20 cellular contexts compared by ENCODE assay signal in genomic region chr19:10812196-10812595, GRCh38. TPM values are rescaled to one million over a fixed set of nuclear protein-coding genes. Genes with fewer than 3 reads are reported as not detected.
A peak's percentile ranks its signal among the peaks of the same experiment; 100 is the strongest.
DNase-seq lines count a peak whose midpoint lies in the region; ATAC-seq and TF ChIP-seq lines count a peak whose summit lies in the region.
"Had no signal": no experiment of that assay in that cellular context is flagged by ENCODE, and none has a peak within 500 bp of the region (broad histone marks: within the 10 kb centered on the region; RNA-seq: fewer than 3 reads in every experiment).

No MANE protein-coding gene starts in this region.

- peaks cover 30% of the 10 kb centered on the region for H3K79me2 ChIP-seq in SK-N-SH (ENCODE audit: insufficient read depth)

- peak overlapping the region; percentile 89 for H4K8ac ChIP-seq in neuronal stem cell (ENCODE audit: low read depth, low read length)

- TF ChIP-seq EP300 in SK-N-SH (IDR thresholded peaks at IDR 0.05; ENCODE audit: borderline replicate concordance in 1 of 2, low read depth in 1 of 2, low read length in 1 of 2), result no peak

- peaks cover 10% of the 10 kb centered on the region for H3F3A ChIP-seq in SK-N-SH (replicated peaks; ENCODE audit: insufficient read depth)

- TF ChIP-seq RAD21 in SK-N-SH (IDR thresholded peaks at IDR 0.05; ENCODE audit: low read length), result no peak

- H3K27me3 Mint-ChIP-seq in stimulated activated memory B cell treated with anti-CD40 and anti-IgM and Interleukin-4, amounts not matched to agents 10 μg/mL and 1 μg/mL and 100 μg/mL, for 72 hours, result no peaks in the 10 kb centered on the region
- H3K27me3 Mint-ChIP-seq: activated B cell treated with CpG ODN at 0.5 μM for 24 hours; CD4-positive, alpha-beta memory T cell had no signal

- intact Hi-C loops in ascending aorta (cut with DNase I), result no loop called here

- no peak overlapping the region for H3K23ac ChIP-seq in neuronal stem cell (ENCODE audit: low read depth, low read length, poor library complexity)

- CTCF ChIA-PET in SK-N-SH (lab: Yijun Ruan, JAX), result interaction anchor here (1.2 kb wide), 1 partner anchor 44 kb away, joined by 4 read pairs; no protein-coding TSS in a partner anchor

- ATAC-seq in SK-N-SH treated with all-trans-retinoic acid at 6 μM for 48 hours (no peak), HG03521 (IDR thresholded peaks at IDR 0.05; ENCODE audit: unreplicated experiment) (no peak), HG02798 (IDR thresholded peaks at IDR 0.05; ENCODE audit: poor library complexity, unreplicated experiment) (no peak)
- ATAC-seq in stimulated activated memory B cell treated with anti-CD40 and anti-IgM and Interleukin-4, amounts not matched to agents 10 μg/mL and 1 μg/mL and 100 μg/mL, for 72 hours, result no peak
- ATAC-seq: esophagus mucosa had no signal

- H3K36me3 ChIP-seq in SK-N-SH (replicated peaks in 1 of 2; ENCODE audit: control insufficient read depth in 1 of 2, insufficient read depth in 2 of 2, low read length in 1 of 2) (peaks cover 6 to 23% of the 10 kb centered on the region in 2 experiments), ascending aorta (peaks cover 29 to 63% of the 10 kb centered on the region in 2 donors), neuronal stem cell (replicated peaks in 1 of 2; ENCODE audit: control insufficient read depth in 2 of 2, insufficient read depth in 2 of 2, low read length in 2 of 2) (peaks cover 22 to 73% of the 10 kb centered on the region in 2 donors)
- H3K36me3 ChIP-seq: ovary had no signal

- H2BK120ac ChIP-seq in neuronal stem cell (ENCODE audit: low read depth, low read length), result no peak overlapping the region

- H3K79me1 ChIP-seq in neuronal stem cell (ENCODE audit: low read depth, low read length), result peaks cover under 1% of the 10 kb centered on the region

- H3K9ac ChIP-seq in SK-N-SH, result 0 out of 2 replicates have a peak overlapping the region, but pooled peaks have one; percentile 36
- no peak overlapping the region for H3K9ac ChIP-seq in neuronal stem cell (ENCODE audit: low read depth, low read length, poor library complexity)

- no peaks in the 10 kb centered on the region for H3K9me3 ChIP-seq in SK-N-SH
- no peaks in the 10 kb centered on the region for H3K9me3 ChIP-seq in ascending aorta
- no peaks in the 10 kb centered on the region for H3K9me3 ChIP-seq in neuronal stem cell (replicated peaks in 1 of 2; ENCODE audit: control insufficient read depth in 2 of 2, insufficient read depth in 1 of 2, low read depth in 1 of 2, low read length in 2 of 2)
- H3K9me3 ChIP-seq: colonic mucosa, HAP-1, ovary had no signal

- H3K4me2 ChIP-seq in SK-N-SH (no peak overlapping the region), neuronal stem cell (ENCODE audit: insufficient read depth, low read length, poor library complexity, severe bottlenecking) (no peak overlapping the region)

- no peak overlapping the region for H2AFZ ChIP-seq in SK-N-SH (ENCODE audit: low read depth)
- H2AFZ ChIP-seq in neuronal stem cell (ENCODE audit: low read length), result no peak overlapping the region

- H2BK15ac ChIP-seq in neuronal stem cell (ENCODE audit: low read length), result no peak overlapping the region

- WGBS in SK-N-SH (ENCODE audit: low lambda C conversion rate), result 95% methylated on average over 13 of the region's 19 CpGs
- no CpG with 5 or more reads among the region's 19 CpGs for WGBS in neuronal stem cell (ENCODE audit: extremely low coverage in 2 of 2, insufficient read length in 2 of 2, insufficient replicate concordance in 1 of 2), 2 donors

- H3K27ac Mint-ChIP-seq in stimulated activated memory B cell treated with anti-CD40 and anti-IgM and Interleukin-4, amounts not matched to agents 10 μg/mL and 1 μg/mL and 100 μg/mL, for 72 hours, result no peak overlapping the region
- H3K27ac Mint-ChIP-seq: activated B cell treated with CpG ODN at 0.5 μM for 24 hours had no signal

- no peak overlapping the region for H2BK12ac ChIP-seq in neuronal stem cell (ENCODE audit: low read length)

- H3K14ac ChIP-seq in neuronal stem cell (ENCODE audit: low read length), result no peak overlapping the region

- H3K27me3 ChIP-seq in SK-N-SH (ENCODE audit: insufficient read depth), result no peaks in the 10 kb centered on the region
- no peaks in the 10 kb centered on the region for H3K27me3 ChIP-seq in ascending aorta
- H3K27me3 ChIP-seq in neuronal stem cell (ENCODE audit: control insufficient read depth in 3 of 3, insufficient read depth in 3 of 3, low read depth in 1 of 3, low read length in 3 of 3), result no peaks in the 10 kb centered on the region
- H3K27me3 ChIP-seq: colonic mucosa, ovary had no signal

- peak overlapping the region; percentile 40 for H3K18ac ChIP-seq in neuronal stem cell (ENCODE audit: low read length)

- no peaks in the 10 kb centered on the region for H3K9me2 ChIP-seq in SK-N-SH

- H3K4ac ChIP-seq in neuronal stem cell (ENCODE audit: low read length), result no peak overlapping the region

- POLR2A ChIA-PET in SK-N-SH (lab: Yijun Ruan, JAX), result no interaction called here

- H2AK5ac ChIP-seq in neuronal stem cell (ENCODE audit: low read depth, low read length), result no peak overlapping the region

- H3K4me3 ChIP-seq in SK-N-SH (ENCODE audit: low read depth in 2 of 2, low read length in 1 of 2) (no peak overlapping the region), ascending aorta (no peak overlapping the region), neuronal stem cell (ENCODE audit: low read length in 2 of 2) (no peak overlapping the region)
- H3K4me3 ChIP-seq: colonic mucosa, HAP-1, ovary had no signal

- H3K4me3 Mint-ChIP-seq in stimulated activated memory B cell treated with anti-CD40 and anti-IgM and Interleukin-4, amounts not matched to agents 10 μg/mL and 1 μg/mL and 100 μg/mL, for 72 hours, result no peak overlapping the region
- H3K4me3 Mint-ChIP-seq: activated B cell treated with CpG ODN at 0.5 μM for 24 hours; CD4-positive, alpha-beta memory T cell had no signal

- H4K91ac ChIP-seq in neuronal stem cell (ENCODE audit: low read depth, low read length, poor library complexity), result no peak overlapping the region

- peak overlapping the region in 1 of 2 experiments; percentile 85; a peak in 1 of 4 replicates for H3K27ac ChIP-seq in SK-N-SH (ENCODE audit: low read depth in 2 of 2, low read length in 1 of 2)
- peak overlapping the region; percentile 54 to 75 for H3K27ac ChIP-seq in ascending aorta
- no peak overlapping the region for H3K27ac ChIP-seq in neuronal stem cell (replicated peaks; ENCODE audit: low read length)
- H3K27ac ChIP-seq: 22Rv1, ovary had no signal

- no peaks in the 10 kb centered on the region for H3K9me3 Mint-ChIP-seq in stimulated activated memory B cell treated with anti-CD40 and anti-IgM and Interleukin-4, amounts not matched to agents 10 μg/mL and 1 μg/mL and 100 μg/mL, for 72 hours
- H3K9me3 Mint-ChIP-seq: activated B cell treated with CpG ODN at 0.5 μM for 24 hours had no signal

- peak overlapping the region; percentile 70 for H2BK5ac ChIP-seq in neuronal stem cell (ENCODE audit: low read length)

- TF ChIP-seq CTCF in SK-N-SH (IDR thresholded peaks at IDR 0.05) (no peak), ascending aorta (IDR thresholded peaks at IDR 0.05) (no peak)

- DNase-seq in SK-N-SH, result no peak
- DNase-seq in ELR (ENCODE audit: low read depth), result peak; percentile 39
- DNase-seq in ascending aorta (ENCODE audit: low spot score in 2 of 2), result no peak
- DNase-seq in neuronal stem cell (ENCODE audit: low spot score), result no peak
- DNase-seq: activated B cell treated with CpG ODN at 0.5 μM for 24 hours; activated T-cell treated with anti-CD3 and anti-CD28 coated beads, Interleukin-2, amount 50 U/mL, for 1 hour; CD4-positive, alpha-beta memory T cell; colonic mucosa; head of caudate nucleus; kidney; NCI-H1694 treated with DMSO at 0.1 percent for 48 hours; ovary had no signal

- H4K20me1 ChIP-seq in SK-N-SH (ENCODE audit: insufficient read depth), result no peaks in the 10 kb centered on the region

- peaks cover 25% of the 10 kb centered on the region for H3K4me1 Mint-ChIP-seq in stimulated activated memory B cell treated with anti-CD40 and anti-IgM and Interleukin-4, amounts not matched to agents 10 μg/mL and 1 μg/mL and 100 μg/mL, for 72 hours
- H3K4me1 Mint-ChIP-seq: activated B cell treated with CpG ODN at 0.5 μM for 24 hours had no signal

- H3K4me1 ChIP-seq in SK-N-SH (ENCODE audit: control insufficient read depth in 1 of 2, insufficient read depth in 2 of 2, low read depth in 1 of 2, low read length in 1 of 2) (peaks cover 26 to 32% of the 10 kb centered on the region in 2 experiments; a peak in 3 of 4 replicates), ascending aorta (peaks cover 3 to 4% of the 10 kb centered on the region in 2 donors), neuronal stem cell (ENCODE audit: control insufficient read depth in 2 of 2, insufficient read depth in 1 of 2, low read depth in 1 of 2, low read length in 2 of 2) (no peaks in the 10 kb centered on the region)
- H3K4me1 ChIP-seq: colonic mucosa, HAP-1 had no signal

- H3K36me3 Mint-ChIP-seq in stimulated activated memory B cell treated with anti-CD40 and anti-IgM and Interleukin-4, amounts not matched to agents 10 μg/mL and 1 μg/mL and 100 μg/mL, for 72 hours, result peaks cover 52% of the 10 kb centered on the region

TF ChIP-seq in SK-N-SH, 30 proteins besides CTCF, POLR2A, EP300 and RAD21 (continues in another document):
- no peak for TF ChIP-seq TEAD4 (IDR thresholded peaks at IDR 0.05; ENCODE audit: borderline replicate concordance, insufficient read depth)
- TF ChIP-seq MXI1 (IDR thresholded peaks at IDR 0.05; ENCODE audit: low read depth, low read length), result no peak
- no peak for TF ChIP-seq RFX5 (IDR thresholded peaks at IDR 0.05; ENCODE audit: low read length)
- no peak for TF ChIP-seq NFIC (IDR thresholded peaks at IDR 0.05; ENCODE audit: borderline replicate concordance)

TF ChIP-seq in SK-N-SH treated with all-trans-retinoic acid at 6 μM for 48 hours, 23 proteins besides CTCF, POLR2A, EP300 and RAD21 (continues in another document):
- TF ChIP-seq PPARA (CRISPR knock-in tag; IDR thresholded peaks at IDR 0.05; ENCODE audit: borderline replicate concordance) (no peak), ARNTL (CRISPR knock-in tag; IDR thresholded peaks at IDR 0.05; ENCODE audit: borderline replicate concordance, low read depth) (no peak), TOX (CRISPR knock-in tag; IDR thresholded peaks at IDR 0.05; ENCODE audit: borderline replicate concordance) (no peak)

RNA-seq across cellular contexts. Expression of gene TMED1, which starts 23.8 kb away (rescaled TPM):
- polyA plus RNA-seq in SK-N-SH (2012; rRNA removed), result 77.7 and 92.4 TPM in 2 replicates
- 48.7 and 73.5 TPM in 2 replicates for polyA plus RNA-seq in SK-N-SH (2012; cell fraction: cytosol; rRNA removed)
- polyA plus RNA-seq in SK-N-SH (2012; cell fraction: nucleus; rRNA removed), result 41.0 and 42.2 TPM in 2 replicates
- 25.0 TPM for total RNA-seq in ascending aorta
- polyA plus RNA-seq in neuronal stem cell (2013, experiment 1 of 2), result 32.4 TPM
- 32.9 TPM for polyA plus RNA-seq in neuronal stem cell (2013, experiment 2 of 2)

RNA-seq across cellular contexts. Expression of gene C19orf38, which starts 36.0 kb away (rescaled TPM):
- 0.05 and 0.15 TPM in 2 replicates for polyA plus RNA-seq in SK-N-SH (2012; rRNA removed)
- polyA plus RNA-seq in SK-N-SH (2012; cell fraction: cytosol; rRNA removed), result 0.06 and 0.07 TPM in 2 replicates
- 0.13 and 0.35 TPM in 2 replicates for polyA plus RNA-seq in SK-N-SH (2012; cell fraction: nucleus; rRNA removed)
- not detected for total RNA-seq in ascending aorta
- 0.15 TPM for polyA plus RNA-seq in neuronal stem cell (2013, experiment 1 of 2)
- 0.14 TPM for polyA plus RNA-seq in neuronal stem cell (2013, experiment 2 of 2)
- total RNA-seq: Daoy, esophagus mucosa had no signal

RNA-seq across cellular contexts. Expression of gene CARM1, which starts 59.2 kb away (rescaled TPM):
- 38.2 and 62.2 TPM in 2 replicates for polyA plus RNA-seq in SK-N-SH (2012; rRNA removed)
- polyA plus RNA-seq in SK-N-SH (2012; cell fraction: cytosol; rRNA removed), result 27.2 and 45.0 TPM in 2 replicates
- polyA plus RNA-seq in SK-N-SH (2012; cell fraction: nucleus; rRNA removed), result 80.0 and 95.2 TPM in 2 replicates
- 22.9 TPM for total RNA-seq in ascending aorta
- 119 TPM for polyA plus RNA-seq in neuronal stem cell (2013, experiment 1 of 2)
- 114 TPM for polyA plus RNA-seq in neuronal stem cell (2013, experiment 2 of 2)
